8 cellular contexts compared by ENCODE assay signal in the genomic region with DNA sequence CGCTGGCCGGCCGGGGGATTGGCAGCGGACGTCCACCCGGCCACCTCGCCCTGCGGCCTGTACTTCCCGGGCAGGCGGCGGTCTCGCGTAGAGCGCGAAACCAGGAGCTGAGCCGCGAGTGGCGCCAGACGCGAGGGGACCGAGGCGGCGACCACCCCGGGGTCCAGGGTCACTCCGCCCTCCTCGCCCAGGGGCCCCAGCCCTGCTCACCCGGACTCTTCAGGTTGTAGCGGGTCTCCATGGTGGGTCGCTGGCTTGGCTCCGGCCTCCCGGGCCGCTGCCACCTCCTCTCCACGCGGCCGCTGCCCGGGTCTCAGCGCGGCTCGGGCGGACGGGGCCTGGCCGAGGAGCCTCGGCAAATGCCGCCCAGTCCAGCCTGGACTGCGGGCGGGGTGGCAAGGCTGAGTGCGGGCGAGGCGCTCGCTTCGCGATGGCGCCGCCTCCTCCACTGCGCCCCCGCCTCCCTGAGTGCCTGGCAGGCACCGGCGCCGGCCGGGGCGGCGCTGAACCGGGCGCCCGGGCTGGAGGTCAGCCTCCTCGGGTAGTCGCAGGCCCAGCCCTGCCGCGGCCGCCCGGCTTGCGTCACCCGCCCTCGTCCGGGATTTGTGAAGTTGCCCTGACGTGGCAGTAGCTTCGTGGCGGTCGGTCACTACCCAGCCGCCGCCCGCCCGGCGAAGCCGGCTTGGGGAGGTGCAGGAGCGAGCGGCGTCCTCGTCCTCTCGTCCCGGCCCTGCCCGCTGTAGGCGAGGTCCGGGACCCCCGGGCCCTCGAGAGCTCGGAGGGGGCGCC. TPM values are rescaled to one million over a fixed set of nuclear protein-coding genes. Genes with fewer than 3 reads are reported as not detected.
A peak's percentile ranks its signal among the peaks of the same experiment; 100 is the strongest.
DNase-seq lines count a peak whose midpoint lies in the region; ATAC-seq and TF ChIP-seq lines count a peak whose summit lies in the region.

A gene with protein sequence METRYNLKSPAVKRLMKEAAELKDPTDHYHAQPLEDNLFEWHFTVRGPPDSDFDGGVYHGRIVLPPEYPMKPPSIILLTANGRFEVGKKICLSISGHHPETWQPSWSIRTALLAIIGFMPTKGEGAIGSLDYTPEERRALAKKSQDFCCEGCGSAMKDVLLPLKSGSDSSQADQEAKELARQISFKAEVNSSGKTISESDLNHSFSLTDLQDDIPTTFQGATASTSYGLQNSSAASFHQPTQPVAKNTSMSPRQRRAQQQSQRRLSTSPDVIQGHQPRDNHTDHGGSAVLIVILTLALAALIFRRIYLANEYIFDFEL (minus strand): TSS at position 394 of the 789 bp plus-strand sequence. CDS start 153 bp downstream, at position 241.

- intact Hi-C loops in Right ventricle myocardium inferior (cut with DNase I): loop anchor here (2.0 to 10.0 kb wide), 3 partner anchors 40 to 388 kb away; a partner anchor contains a TSS
- intact Hi-C loops in thyroid gland (cut with DNase I): no loop called here

- H3K4me1 ChIP-seq in parathyroid adenoma: peaks cover 23% of the 10 kb centered on the region
- H3K4me1 ChIP-seq in thyroid gland: peaks cover 16 to 41% of the 10 kb centered on the region in 2 donors

- DNase-seq in DMS53 treated with DMSO at 0.1 percent for 48 hours (lab: John Stamatoyannopoulos, UW; ENCODE audit: unreplicated experiment) (peak; percentile 54), KBM-7 (peak; percentile 81), SW480 (ENCODE audit: low spot score) (peak; percentile 79), Right ventricle myocardium inferior (ENCODE audit: missing footprints) (peak; percentile 98), thyroid gland (peak; percentile 94 to 95)
- peak; percentile 20 for DNase-seq in activated naive CD8-positive, alpha-beta T cell treated with anti-CD3 and anti-CD28 coated beads, Interleukin-2, amount 50 U/mL, for 16 hours (ENCODE audit: low read depth, low spot score)

- peaks cover 41% of the 10 kb centered on the region for H3K79me2 ChIP-seq in parathyroid adenoma

- H3K27ac ChIP-seq in parathyroid adenoma (peak within 1 kb of the TSS; percentile 95), thyroid gland (peak within 1 kb of the TSS; percentile 98 to 99 (median 98))

- peak within 1 kb of the TSS; percentile 79 for H3K4me2 ChIP-seq in parathyroid adenoma (ENCODE audit: low read length)

- H3K9me3 ChIP-seq in parathyroid adenoma (ENCODE audit: control insufficient read depth, low read length) (no peaks in the 10 kb centered on the region), thyroid gland (no peaks in the 10 kb centered on the region)

- no peaks in the 10 kb centered on the region for H3K36me3 ChIP-seq in parathyroid adenoma (ENCODE audit: control insufficient read depth, insufficient read depth, low read length)
- no peaks in the 10 kb centered on the region for H3K36me3 ChIP-seq in thyroid gland

- peak; percentile 42 for ATAC-seq in GM21528 (IDR thresholded peaks at IDR 0.05; ENCODE audit: low FRiP score, unreplicated experiment)
- ATAC-seq in Right ventricle myocardium inferior: peak; percentile 99

- H2AFZ ChIP-seq in parathyroid adenoma: peak within 1 kb of the TSS; percentile 100

- in situ Hi-C loops in KBM-7 (cut with MboI; ENCODE audit: low pct_unique_long_range_greater_than_20kb, low sequenced_read_pairs): no loop called here

- H3K9ac ChIP-seq in parathyroid adenoma: peak within 1 kb of the TSS; percentile 99

- peak; percentile 5 for TF ChIP-seq CTCF in parathyroid adenoma (IDR thresholded peaks at IDR 0.05)
- no peak for TF ChIP-seq CTCF in thyroid gland (IDR thresholded peaks at IDR 0.05)

- H3K4me3 ChIP-seq in parathyroid adenoma (ENCODE audit: low read depth, low read length): peak within 1 kb of the TSS; percentile 80
- peak within 1 kb of the TSS; percentile 68 to 93 (median 76) for H3K4me3 ChIP-seq in thyroid gland (replicated peaks in 1 of 3)

- peak; percentile 90 to 97 for TF ChIP-seq POLR2A in thyroid gland (IDR thresholded peaks at IDR 0.05)

- WGBS in thyroid gland, 2 donors: 0% methylated on average over 4 to 28 of the region's 98 CpGs

- H3K27me3 ChIP-seq in parathyroid adenoma (ENCODE audit: control insufficient read depth, insufficient read depth, low read length) (no peaks in the 10 kb centered on the region), thyroid gland (no peaks in the 10 kb centered on the region)

RNA-seq across cellular contexts. Expression of the gene that starts here (rescaled TPM):
- total RNA-seq in Right ventricle myocardium inferior (15.0 TPM), thyroid gland (10 to 100 TPM; 49.8 to 63.1 (median 51.9) TPM)

Comparison
In these comparisons a context has a peak if more than half of its experiments do, and no peak if none do; other contexts are left out.
1. Peak in every context shown above with its lines: DNase-seq, ATAC-seq, H3K4me3 ChIP-seq and H3K27ac ChIP-seq.
2. DNase-seq: peak in every context shown above with its lines; median percentile 98 in Right ventricle myocardium inferior; 94 in thyroid gland; 81 in KBM-7; 79 in SW480; 54 in DMS53 treated with DMSO at 0.1 percent for 48 hours; 20 in activated naive CD8-positive, alpha-beta T cell treated with anti-CD3 and anti-CD28 coated beads, Interleukin-2, amount 50 U/mL, for 16 hours.